ENCODE assay signal across 2 cellular contexts in genomic region chr20:46185353-46185752, GRCh38.
TF ChIP-seq lines count a peak whose summit lies in the region.

No MANE protein-coding gene starts in this region.

TF ChIP-seq in HepG2, 621 proteins besides CTCF, POLR2A, EP300 and RAD21:
- TF ChIP-seq ZUFSP (CRISPR knock-in tag; IDR thresholded peaks at IDR 0.05; ENCODE audit: borderline replicate concordance) (no peak), ZNF629 (CRISPR knock-in tag; conservative IDR thresholded peaks at IDR 0.05) (0 out of 2 replicates have a peak, but pooled peaks have one; percentile 22), MLLT10 (CRISPR knock-in tag; IDR thresholded peaks at IDR 0.05) (no peak)

TF ChIP-seq in H1, 55 proteins besides CTCF, POLR2A, EP300 and RAD21:
- TF ChIP-seq KDM1A (IDR thresholded peaks at IDR 0.05; ENCODE audit: borderline replicate concordance, low read length), result 0 out of 2 replicates have a peak, but pooled peaks have one; percentile 14
- TF ChIP-seq BRCA1 (IDR thresholded peaks at IDR 0.05; ENCODE audit: low read depth, low read length), result no peak
- TF ChIP-seq KDM4A (IDR thresholded peaks at IDR 0.05; ENCODE audit: low read depth, low read length, severe bottlenecking), result no peak
TF ChIP-seq in H1: peak in this region for 1.
